In genomic region chr15:58987036-58987435, GRCh38 we compare ENCODE assay signal across 8 cellular contexts. TPM values are rescaled to one million over a fixed set of nuclear protein-coding genes. Genes with fewer than 3 reads are reported as not detected.
DNase-seq lines count a peak whose midpoint lies in the region; ATAC-seq and TF ChIP-seq lines count a peak whose summit lies in the region.

No MANE protein-coding gene starts in this region.

- H3F3A ChIP-seq in OCI-LY1 (ENCODE audit: insufficient read depth, low read length), result no peaks in the 10 kb centered on the region

- H2BK120ac ChIP-seq in neuronal stem cell (ENCODE audit: low read depth, low read length), result no peak overlapping the region

- H2AK5ac ChIP-seq in neuronal stem cell (ENCODE audit: low read depth, low read length), result no peak overlapping the region

- peak overlapping the region; percentile 97 for H3K4me2 ChIP-seq in OCI-LY1 (ENCODE audit: low read length)
- no peak overlapping the region for H3K4me2 ChIP-seq in neuronal stem cell (ENCODE audit: insufficient read depth, low read length, poor library complexity, severe bottlenecking)

- H4K91ac ChIP-seq in neuronal stem cell (ENCODE audit: low read depth, low read length, poor library complexity), result no peak overlapping the region

- H2BK5ac ChIP-seq in neuronal stem cell (ENCODE audit: low read length), result no peak overlapping the region

- in situ Hi-C loops in GM13977 (cut with MboI; ENCODE audit: low pct_unique_long_range_greater_than_20kb, low sequenced_read_pairs, unreplicated experiment), result no loop called here

- H3K27ac ChIP-seq in OCI-LY1 (ENCODE audit: low read depth, low read length, poor library complexity, severe bottlenecking) (peak overlapping the region; percentile 18), neuronal stem cell (replicated peaks; ENCODE audit: low read length) (no peak overlapping the region)
- H3K27ac ChIP-seq in effector memory CD4-positive, alpha-beta T cell (ENCODE audit: insufficient read depth, low read length, poor library complexity, severe bottlenecking), result peak overlapping the region; percentile 82

- H3K9me2 ChIP-seq in OCI-LY1 (ENCODE audit: low read depth, low read length), result no peaks in the 10 kb centered on the region

- DNase-seq in NCI-H1417 treated with DMSO at 0.1 percent for 48 hours (lab: John Stamatoyannopoulos, UW) (peak; percentile 47), NCI-H1417 (lab: John Stamatoyannopoulos, UW) (no peak), neuronal stem cell (ENCODE audit: low spot score) (no peak), GM13977 (ENCODE audit: low spot score) (no peak), retina (no peak)
- DNase-seq in effector memory CD4-positive, alpha-beta T cell, result no peak

- no peak overlapping the region for H2BK15ac ChIP-seq in neuronal stem cell (ENCODE audit: low read length)

- peaks cover 38% of the 10 kb centered on the region for H3K4me1 ChIP-seq in OCI-LY1 (ENCODE audit: insufficient read depth, low read length, severe bottlenecking)
- H3K4me1 ChIP-seq in effector memory CD4-positive, alpha-beta T cell (ENCODE audit: control insufficient read depth, insufficient read depth, low read length, poor library complexity, severe bottlenecking), result peaks cover 21% of the 10 kb centered on the region
- H3K4me1 ChIP-seq in neuronal stem cell (ENCODE audit: control insufficient read depth in 2 of 2, insufficient read depth in 1 of 2, low read depth in 1 of 2, low read length in 2 of 2), result peaks cover 0 to 8% of the 10 kb centered on the region in 2 donors

- H3K9ac ChIP-seq in OCI-LY1 (ENCODE audit: low read length), result peak overlapping the region; percentile 99
- H3K9ac ChIP-seq in neuronal stem cell (ENCODE audit: low read depth, low read length, poor library complexity), result no peak overlapping the region

- H3K36me3 ChIP-seq in OCI-LY1 (ENCODE audit: insufficient read depth, low read length), result peaks cover 27% of the 10 kb centered on the region
- peaks cover 4% of the 10 kb centered on the region for H3K36me3 ChIP-seq in effector memory CD4-positive, alpha-beta T cell (ENCODE audit: control insufficient read depth, insufficient read depth, low read length)
- peaks cover 0 to 19% of the 10 kb centered on the region in 2 donors for H3K36me3 ChIP-seq in neuronal stem cell (replicated peaks in 1 of 2; ENCODE audit: control insufficient read depth in 2 of 2, insufficient read depth in 2 of 2, low read length in 2 of 2)

- no peak overlapping the region for H3K4ac ChIP-seq in neuronal stem cell (ENCODE audit: low read length)

- H2BK12ac ChIP-seq in neuronal stem cell (ENCODE audit: low read length), result no peak overlapping the region

- H3K27me3 ChIP-seq in OCI-LY1 (ENCODE audit: insufficient read depth, low read length), result no peaks in the 10 kb centered on the region
- H3K27me3 ChIP-seq in effector memory CD4-positive, alpha-beta T cell (replicated peaks; ENCODE audit: control insufficient read depth, insufficient read depth, low read length, poor library complexity, severe bottlenecking), result no peaks in the 10 kb centered on the region
- H3K27me3 ChIP-seq in neuronal stem cell (ENCODE audit: control insufficient read depth in 3 of 3, insufficient read depth in 3 of 3, low read depth in 1 of 3, low read length in 3 of 3), result no peaks in the 10 kb centered on the region

- peak overlapping the region; percentile 99 for H2AFZ ChIP-seq in OCI-LY1 (ENCODE audit: low read length)
- peak overlapping the region; percentile 95 for H2AFZ ChIP-seq in neuronal stem cell (ENCODE audit: low read length)

- no peak for TF ChIP-seq CTCF in OCI-LY1 (IDR thresholded peaks at IDR 0.05; ENCODE audit: low read length)
- TF ChIP-seq CTCF in GM13977 (IDR thresholded peaks at IDR 0.05; ENCODE audit: extremely low read depth, insufficient read depth, missing control alignments), result no peak

- H4K8ac ChIP-seq in neuronal stem cell (ENCODE audit: low read depth, low read length), result no peak overlapping the region

- H4K20me1 ChIP-seq in OCI-LY1 (ENCODE audit: insufficient read depth, low read length), result peaks cover 10% of the 10 kb centered on the region; the same call in 1 of the 2 replicates

- no CpG with 5 or more reads among the region's 9 CpGs for WGBS in neuronal stem cell (ENCODE audit: extremely low coverage in 2 of 2, insufficient read length in 2 of 2, insufficient replicate concordance in 1 of 2), 2 donors

- no peak overlapping the region for H3K18ac ChIP-seq in neuronal stem cell (ENCODE audit: low read length)

- no peak overlapping the region for H3K23ac ChIP-seq in neuronal stem cell (ENCODE audit: low read depth, low read length, poor library complexity)

- H3K79me1 ChIP-seq in neuronal stem cell (ENCODE audit: low read depth, low read length), result peaks cover 2% of the 10 kb centered on the region

- no peak for ATAC-seq in HG03280 (IDR thresholded peaks at IDR 0.05; ENCODE audit: unreplicated experiment)

- peak overlapping the region; percentile 100 for H3K4me3 ChIP-seq in OCI-LY1 (ENCODE audit: low read depth, low read length, poor library complexity, severe bottlenecking)
- H3K4me3 ChIP-seq in effector memory CD4-positive, alpha-beta T cell (ENCODE audit: insufficient read depth, low read depth, low read length, poor library complexity, severe bottlenecking), result peak overlapping the region; percentile 88
- H3K4me3 ChIP-seq in neuronal stem cell (ENCODE audit: low read length in 2 of 2), result peak overlapping the region in 1 of 2 donors; percentile 85

- H3K79me2 ChIP-seq in OCI-LY1 (ENCODE audit: insufficient read depth, low read length), result peaks cover 44% of the 10 kb centered on the region

- H3K9me3 ChIP-seq in OCI-LY1 (ENCODE audit: low read length), result no peaks in the 10 kb centered on the region
- H3K9me3 ChIP-seq in effector memory CD4-positive, alpha-beta T cell (ENCODE audit: control insufficient read depth, low read length), result no peaks in the 10 kb centered on the region
- peaks cover 0 to 4% of the 10 kb centered on the region in 2 donors for H3K9me3 ChIP-seq in neuronal stem cell (replicated peaks in 1 of 2; ENCODE audit: control insufficient read depth in 2 of 2, insufficient read depth in 1 of 2, low read depth in 1 of 2, low read length in 2 of 2)

- H3K14ac ChIP-seq in neuronal stem cell (ENCODE audit: low read length), result no peak overlapping the region

RNA-seq across cellular contexts. Expression of gene RNF111, which starts 0.4 kb away (rescaled TPM):
- 11.6 TPM for polyA plus RNA-seq in neuronal stem cell (2013, experiment 1 of 2)
- 12.0 TPM for polyA plus RNA-seq in neuronal stem cell (2013, experiment 2 of 2)

RNA-seq across cellular contexts. Expression of gene SLTM, which starts 53.6 kb away (rescaled TPM):
- polyA plus RNA-seq in neuronal stem cell (2013, experiment 1 of 2), result 69.6 TPM
- polyA plus RNA-seq in neuronal stem cell (2013, experiment 2 of 2), result 71.1 TPM
